ENCODE assay signal across 8 cellular contexts in genomic region chr1:12296623-12297022, GRCh38.
A peak's percentile ranks its signal among the peaks of the same experiment; 100 is the strongest.
DNase-seq lines count a peak whose midpoint lies in the region; ATAC-seq and TF ChIP-seq lines count a peak whose summit lies in the region.
"Had no signal": no experiment of that assay in that cellular context is flagged by ENCODE, and none has a peak within 500 bp of the region (broad histone marks: within the 10 kb centered on the region; RNA-seq: fewer than 3 reads in every experiment).

No MANE protein-coding gene starts in this region.

- peaks cover 52% of the 10 kb centered on the region for H3K36me3 Mint-ChIP-seq in osteocyte (ENCODE audit: unreplicated experiment)

- peak overlapping the region; percentile 36 for H3K27ac Mint-ChIP-seq in osteocyte (ENCODE audit: unreplicated experiment)

- no peaks in the 10 kb centered on the region for H3K9me3 Mint-ChIP-seq in osteocyte (ENCODE audit: unreplicated experiment)

- H3K4me3 ChIP-seq in MM.1S (ENCODE audit: low read length) (no peak overlapping the region), right cardiac atrium (ENCODE audit: low read length) (no peak overlapping the region)

- H3K4me1 ChIP-seq in MM.1S (ENCODE audit: low read length) (no peaks in the 10 kb centered on the region), right cardiac atrium (ENCODE audit: control insufficient read depth, insufficient read depth, low read length) (no peaks in the 10 kb centered on the region)

- DNase-seq in amniotic epithelial cell (ENCODE audit: low read depth) (peak; percentile 93), osteocyte (ENCODE audit: extremely low spot score, unreplicated experiment) (no peak), MM.1S (no peak), right cardiac atrium (no peak), substantia nigra (lab: John Stamatoyannopoulos, UW) (no peak)
- DNase-seq: NCI-H2081 had no signal

- no peak overlapping the region for H3K4me3 Mint-ChIP-seq in osteocyte (ENCODE audit: unreplicated experiment)

- no peaks in the 10 kb centered on the region for H3K27me3 ChIP-seq in MM.1S (replicated peaks; ENCODE audit: insufficient read depth, low read length)
- H3K27me3 ChIP-seq in right cardiac atrium (ENCODE audit: control insufficient read depth, insufficient read depth): no peaks in the 10 kb centered on the region

- no peaks in the 10 kb centered on the region for H3K27me3 Mint-ChIP-seq in osteocyte (ENCODE audit: unreplicated experiment)

- H3K9me2 ChIP-seq in MM.1S (replicated peaks; ENCODE audit: insufficient read depth, low read length): no peaks in the 10 kb centered on the region

- no peaks in the 10 kb centered on the region for H3K36me3 ChIP-seq in MM.1S (replicated peaks; ENCODE audit: insufficient read depth, low read length)

- H3K27ac ChIP-seq in MM.1S (ENCODE audit: low read length) (no peak overlapping the region), right cardiac atrium (ENCODE audit: low read length) (no peak overlapping the region), substantia nigra (ENCODE audit: low read depth, low read length, poor library complexity, severe bottlenecking) (no peak overlapping the region)

- H3F3A ChIP-seq in MM.1S (ENCODE audit: insufficient read depth, low read length): no peaks in the 10 kb centered on the region

- TF ChIP-seq CTCF in osteocyte (IDR thresholded peaks at IDR 0.05): no peak
- no peak for TF ChIP-seq CTCF in MM.1S (IDR thresholded peaks at IDR 0.05; ENCODE audit: low read length)

- ATAC-seq in GM18861 (IDR thresholded peaks at IDR 0.05; ENCODE audit: unreplicated experiment): peak; percentile 68
- ATAC-seq in HG03196 (IDR thresholded peaks at IDR 0.05; ENCODE audit: unreplicated experiment): peak; percentile 75
- no peak for ATAC-seq in right cardiac atrium

- WGBS in right cardiac atrium: 72% methylated on average over 1 of the region's 1 CpG

- H3K79me2 ChIP-seq in MM.1S (ENCODE audit: low read length): no peaks in the 10 kb centered on the region

- intact Hi-C loops in right cardiac atrium (cut with DNase I): no loop called here

- no peak overlapping the region for H3K9ac ChIP-seq in MM.1S (ENCODE audit: low read length)

- H3K4me1 Mint-ChIP-seq in osteocyte (ENCODE audit: unreplicated experiment): peaks cover 17% of the 10 kb centered on the region

- H3K4me2 ChIP-seq in MM.1S (ENCODE audit: low read depth, low read length): no peak overlapping the region

- H3K9me3 ChIP-seq in MM.1S (replicated peaks; ENCODE audit: insufficient read depth, low read length): no peaks in the 10 kb centered on the region
- no peaks in the 10 kb centered on the region for H3K9me3 ChIP-seq in right cardiac atrium (ENCODE audit: control insufficient read depth, low read length)

- no peak overlapping the region for H2AFZ ChIP-seq in MM.1S (ENCODE audit: low read length)

- H4K20me1 ChIP-seq in MM.1S (ENCODE audit: insufficient read depth, low read length): no peaks in the 10 kb centered on the region

Comparison
In these comparisons a context has a peak if more than half of its experiments do, and no peak if none do; other contexts are left out.
1. ATAC-seq: peak in GM18861 (single experiment) and HG03196 (single experiment); none in right cardiac atrium (0 of 2).